ENCODE assay signal across 41 cellular contexts in the genomic region with DNA sequence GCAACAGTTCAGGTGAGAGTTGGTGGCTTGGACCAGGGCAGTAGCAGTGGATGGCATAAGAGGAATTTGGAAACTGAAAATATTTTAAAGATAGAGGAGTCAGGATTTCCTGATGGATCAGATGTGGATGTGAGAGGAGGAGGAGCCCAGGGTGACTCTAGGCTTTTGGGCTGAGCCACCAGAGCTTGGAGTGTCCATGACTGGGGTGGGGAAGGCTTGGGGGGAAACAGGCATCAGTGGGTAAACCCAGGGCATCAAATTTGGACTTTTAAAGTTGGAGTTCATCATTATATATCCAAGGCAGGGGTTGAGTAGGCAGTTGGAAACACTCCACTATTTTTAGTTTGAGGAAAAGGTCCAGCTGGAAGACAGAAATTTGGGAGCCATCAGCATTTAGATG. TPM values are rescaled to one million over a fixed set of nuclear protein-coding genes. Genes with fewer than 3 reads are reported as not detected.
"Had no signal": no experiment of that assay in that cellular context is flagged by ENCODE, and none has a peak within 500 bp of the region (broad histone marks: within the 10 kb centered on the region; RNA-seq: fewer than 3 reads in every experiment).

No MANE protein-coding gene starts in this region.

- ATAC-seq: activated naive CD4-positive, alpha-beta T cell treated with anti-CD3 and anti-CD28 coated beads, Interleukin-2, amount 50 U/mL, for 72 hours; activated naive CD8-positive, alpha-beta T cell treated with anti-CD3 and anti-CD28 coated beads, Interleukin-2, amount 50 U/mL, for 24 hours; activated T-cell treated with anti-CD3 and anti-CD28 coated beads, Interleukin-2, amount 50 U/mL, for 4 hours; activated T-cell treated with anti-CD3 and anti-CD28 coated beads, Interleukin-2, amount 50 U/mL, for 72 hours; activated T-helper 17 cell treated with anti-CD3 and anti-CD28 coated beads, Interleukin-2, amount 50 U/mL, for 72 hours; body of pancreas had no signal

- H3K27me3 ChIP-seq: adrenal gland, ascending aorta, body of pancreas, brain microvascular endothelial cell had no signal

- H3K27ac ChIP-seq: adrenal gland, ascending aorta, body of pancreas, brain microvascular endothelial cell, breast epithelium, cardiac muscle cell had no signal

- H3K4me3 ChIP-seq: adrenal gland, ascending aorta, body of pancreas, breast epithelium, cardiac muscle cell had no signal

- H3K27ac Mint-ChIP-seq: activated naive CD4-positive, alpha-beta T cell treated with anti-CD3 and anti-CD28 coated beads for 36 hours; activated naive CD4-positive, alpha-beta T cell treated with anti-CD3 and anti-CD28 coated beads, Interleukin-2, amount 10 ng/mL, durations not matched to agents 7 days and 5 days; activated naive CD4-positive, alpha-beta T cell treated with anti-CD3 and anti-CD28 coated beads, Interleukin-2, amount 50 U/mL, for 24 hours; activated naive CD4-positive, alpha-beta T cell treated with anti-CD3 and anti-CD28 coated beads, Interleukin-2, amount 50 U/mL, for 72 hours; activated naive CD8-positive, alpha-beta T cell; activated naive CD8-positive, alpha-beta T cell treated with anti-CD3 and anti-CD28 coated beads for 36 hours; activated naive CD8-positive, alpha-beta T cell treated with anti-CD3 and anti-CD28 coated beads, Interleukin-2, amount 10 ng/mL, durations not matched to agents 7 days and 5 days; activated naive CD8-positive, alpha-beta T cell treated with anti-CD3 and anti-CD28 coated beads, Interleukin-2, amount 50 U/mL, for 24 hours; activated T-cell treated with anti-CD3 and anti-CD28 coated beads, Interleukin-2, amount 50 U/mL, for 24 hours; activated T-cell treated with anti-CD3 and anti-CD28 coated beads, Interleukin-2, amount 50 U/mL, for 72 hours; activated T-helper 1 cell treated with anti-CD3 and anti-CD28 coated beads, Interleukin-12 subunit alpha, Interleukin-12 subunit beta, Interleukin-2, Interleukin-4 antibody, amounts not matched to agents 30 ng/mL and 10 ng/mL and 1 ng/mL, durations not matched to agents 14 hours and 24 hours and 36 hours; activated T-helper 17 cell treated with anti-CD3 and anti-CD28 coated beads, Interleukin-2, amount 50 U/mL, for 72 hours; activated T-helper 2 cell treated with anti-CD3 and anti-CD28 coated beads, Interferon-gamma antibody, Interleukin-2, Interleukin-4, amounts not matched to agents 10 μg/mL and 5 μg/mL and 100 μg/mL, durations not matched to agents 14 hours and 24 hours and 36 hours; brain had no signal

- DNase-seq: activated effector memory CD4-positive, alpha-beta T cell treated with anti-CD3 and anti-CD28 coated beads, Interleukin-2, amount 50 U/mL, for 16 hours; activated effector memory CD4-positive, alpha-beta T cell treated with Interleukin-2 at 50 U/mL for 16 hours; activated gamma-delta T cell; activated gamma-delta T cell treated with Interleukin-2 at 50 U/mL for 16 hours; activated naive CD4-positive, alpha-beta T cell; activated naive CD4-positive, alpha-beta T cell treated with anti-CD3 and anti-CD28 coated beads for 36 hours; activated naive CD4-positive, alpha-beta T cell treated with anti-CD3 and anti-CD28 coated beads, Interleukin-2, amount 10 ng/mL, durations not matched to agents 7 days and 5 days; activated naive CD4-positive, alpha-beta T cell treated with anti-CD3 and anti-CD28 coated beads, Interleukin-2, amount 50 U/mL, for 16 hours; activated naive CD4-positive, alpha-beta T cell treated with Interleukin-2 at 50 U/mL for 16 hours; activated naive CD8-positive, alpha-beta T cell treated with anti-CD3 and anti-CD28 coated beads for 36 hours; activated naive CD8-positive, alpha-beta T cell treated with anti-CD3 and anti-CD28 coated beads, Interleukin-2, amount 10 ng/mL, durations not matched to agents 7 days and 5 days; activated naive CD8-positive, alpha-beta T cell treated with anti-CD3 and anti-CD28 coated beads, Interleukin-2, amount 50 U/mL, for 24 hours; activated T-cell treated with anti-CD3 and anti-CD28 coated beads for 4 hours; activated T-cell treated with anti-CD3 and anti-CD28 coated beads, Interleukin-2, amount 50 U/mL, for 1 hour; activated T-cell treated with anti-CD3 and anti-CD28 coated beads, Interleukin-2, amount 50 U/mL, for 24 hours; activated T-cell treated with anti-CD3 and anti-CD28 coated beads, Interleukin-2, amount 50 U/mL, for 4 hours; activated T-cell treated with anti-CD3 and anti-CD28 coated beads, Interleukin-2, amount 50 U/mL, for 48 hours; activated T-cell treated with anti-CD3 and anti-CD28 coated beads, Interleukin-2, amount 50 U/mL, for 72 hours; adrenal gland; amniotic stem cell; amygdala; anterior cingulate cortex; aorta; body of pancreas; brain microvascular endothelial cell; caudate nucleus; central memory CD4-positive, alpha-beta T cell; cerebellar nuclear complex had no signal

- H3K4me1 ChIP-seq: adrenal gland, ascending aorta, body of pancreas, breast epithelium had no signal

- H3K9me3 Mint-ChIP-seq: activated naive CD4-positive, alpha-beta T cell treated with anti-CD3 and anti-CD28 coated beads for 36 hours; activated naive CD4-positive, alpha-beta T cell treated with anti-CD3 and anti-CD28 coated beads, Interleukin-2, amount 10 ng/mL, durations not matched to agents 7 days and 5 days; activated naive CD4-positive, alpha-beta T cell treated with anti-CD3 and anti-CD28 coated beads, Interleukin-2, amount 50 U/mL, for 24 hours; activated naive CD4-positive, alpha-beta T cell treated with anti-CD3 and anti-CD28 coated beads, Interleukin-2, amount 50 U/mL, for 72 hours; activated naive CD8-positive, alpha-beta T cell treated with anti-CD3 and anti-CD28 coated beads for 36 hours; activated naive CD8-positive, alpha-beta T cell treated with anti-CD3 and anti-CD28 coated beads, Interleukin-2, amount 10 ng/mL, durations not matched to agents 7 days and 5 days; activated naive CD8-positive, alpha-beta T cell treated with anti-CD3 and anti-CD28 coated beads, Interleukin-2, amount 50 U/mL, for 24 hours; activated T-cell treated with anti-CD3 and anti-CD28 coated beads, Interleukin-2, amount 50 U/mL, for 24 hours; activated T-cell treated with anti-CD3 and anti-CD28 coated beads, Interleukin-2, amount 50 U/mL, for 4 hours; activated T-cell treated with anti-CD3 and anti-CD28 coated beads, Interleukin-2, amount 50 U/mL, for 72 hours; activated T-helper 1 cell treated with anti-CD3 and anti-CD28 coated beads, Interleukin-12 subunit alpha, Interleukin-12 subunit beta, Interleukin-2, Interleukin-4 antibody, amounts not matched to agents 30 ng/mL and 10 ng/mL and 1 ng/mL, durations not matched to agents 14 hours and 24 hours and 36 hours; activated T-helper 17 cell treated with anti-CD3 and anti-CD28 coated beads, Interleukin-2, amount 50 U/mL, for 72 hours; activated T-helper 2 cell treated with anti-CD3 and anti-CD28 coated beads, Interferon-gamma antibody, Interleukin-2, Interleukin-4, amounts not matched to agents 10 μg/mL and 5 μg/mL and 100 μg/mL, durations not matched to agents 14 hours and 24 hours and 36 hours; central memory CD8-positive, alpha-beta T cell had no signal

- H3K36me3 Mint-ChIP-seq: activated naive CD4-positive, alpha-beta T cell treated with anti-CD3 and anti-CD28 coated beads, Interleukin-2, amount 10 ng/mL, durations not matched to agents 7 days and 5 days; activated naive CD4-positive, alpha-beta T cell treated with anti-CD3 and anti-CD28 coated beads, Interleukin-2, amount 50 U/mL, for 24 hours; activated naive CD4-positive, alpha-beta T cell treated with anti-CD3 and anti-CD28 coated beads, Interleukin-2, amount 50 U/mL, for 72 hours; activated naive CD8-positive, alpha-beta T cell; activated naive CD8-positive, alpha-beta T cell treated with anti-CD3 and anti-CD28 coated beads for 36 hours; activated naive CD8-positive, alpha-beta T cell treated with anti-CD3 and anti-CD28 coated beads, Interleukin-2, amount 10 ng/mL, durations not matched to agents 7 days and 5 days; brain had no signal

- H3K9me3 ChIP-seq: adrenal gland, ascending aorta, body of pancreas, breast epithelium had no signal

- H3K4me3 Mint-ChIP-seq: activated naive CD4-positive, alpha-beta T cell treated with anti-CD3 and anti-CD28 coated beads for 36 hours; activated naive CD4-positive, alpha-beta T cell treated with anti-CD3 and anti-CD28 coated beads, Interleukin-2, amount 10 ng/mL, durations not matched to agents 7 days and 5 days; activated naive CD4-positive, alpha-beta T cell treated with anti-CD3 and anti-CD28 coated beads, Interleukin-2, amount 50 U/mL, for 24 hours; activated naive CD8-positive, alpha-beta T cell; activated naive CD8-positive, alpha-beta T cell treated with anti-CD3 and anti-CD28 coated beads for 36 hours; activated naive CD8-positive, alpha-beta T cell treated with anti-CD3 and anti-CD28 coated beads, Interleukin-2, amount 10 ng/mL, durations not matched to agents 7 days and 5 days; activated naive CD8-positive, alpha-beta T cell treated with anti-CD3 and anti-CD28 coated beads, Interleukin-2, amount 50 U/mL, for 24 hours; activated T-cell treated with anti-CD3 and anti-CD28 coated beads, Interleukin-2, amount 50 U/mL, for 24 hours; activated T-cell treated with anti-CD3 and anti-CD28 coated beads, Interleukin-2, amount 50 U/mL, for 4 hours; activated T-cell treated with anti-CD3 and anti-CD28 coated beads, Interleukin-2, amount 50 U/mL, for 72 hours; activated T-helper 1 cell treated with anti-CD3 and anti-CD28 coated beads, Interleukin-12 subunit alpha, Interleukin-12 subunit beta, Interleukin-2, Interleukin-4 antibody, amounts not matched to agents 30 ng/mL and 10 ng/mL and 1 ng/mL, durations not matched to agents 14 hours and 24 hours and 36 hours; activated T-helper 17 cell treated with anti-CD3 and anti-CD28 coated beads, Interleukin-2, amount 50 U/mL, for 72 hours; brain; central memory CD8-positive, alpha-beta T cell had no signal

- H3K36me3 ChIP-seq: adrenal gland, ascending aorta, brain microvascular endothelial cell, breast epithelium, cardiac muscle cell had no signal

- H3K4me1 Mint-ChIP-seq: activated naive CD4-positive, alpha-beta T cell treated with anti-CD3 and anti-CD28 coated beads, Interleukin-2, amount 10 ng/mL, durations not matched to agents 7 days and 5 days; activated naive CD4-positive, alpha-beta T cell treated with anti-CD3 and anti-CD28 coated beads, Interleukin-2, amount 50 U/mL, for 24 hours; activated naive CD8-positive, alpha-beta T cell treated with anti-CD3 and anti-CD28 coated beads for 36 hours; activated naive CD8-positive, alpha-beta T cell treated with anti-CD3 and anti-CD28 coated beads, Interleukin-2, amount 10 ng/mL, durations not matched to agents 7 days and 5 days; activated naive CD8-positive, alpha-beta T cell treated with anti-CD3 and anti-CD28 coated beads, Interleukin-2, amount 50 U/mL, for 24 hours; activated T-helper 17 cell treated with anti-CD3 and anti-CD28 coated beads, Interleukin-2, amount 50 U/mL, for 72 hours; brain; central memory CD8-positive, alpha-beta T cell had no signal

RNA-seq across cellular contexts. Expression of a gene that starts 27.3 kb away (rescaled TPM):
- total RNA-seq: activated naive CD4-positive, alpha-beta T cell treated with anti-CD3 and anti-CD28 coated beads for 36 hours; activated naive CD4-positive, alpha-beta T cell treated with anti-CD3 and anti-CD28 coated beads, Interleukin-2, amount 50 U/mL, for 72 hours; activated naive CD8-positive, alpha-beta T cell treated with anti-CD3 and anti-CD28 coated beads for 36 hours; activated naive CD8-positive, alpha-beta T cell treated with anti-CD3 and anti-CD28 coated beads, Interleukin-2, amount 10 ng/mL, durations not matched to agents 7 days and 5 days; activated T-cell treated with anti-CD3 and anti-CD28 coated beads, Interleukin-2, amount 50 U/mL, for 4 hours; activated T-cell treated with anti-CD3 and anti-CD28 coated beads, Interleukin-2, amount 50 U/mL, for 72 hours; activated T-helper 1 cell treated with anti-CD3 and anti-CD28 coated beads, Interleukin-12 subunit alpha, Interleukin-12 subunit beta, Interleukin-2, Interleukin-4 antibody, amounts not matched to agents 30 ng/mL and 10 ng/mL and 1 ng/mL, durations not matched to agents 14 hours and 24 hours and 36 hours; activated T-helper 17 cell treated with anti-CD3 and anti-CD28 coated beads, Interleukin-2, amount 50 U/mL, for 72 hours; activated T-helper 2 cell treated with anti-CD3 and anti-CD28 coated beads, Interferon-gamma antibody, Interleukin-2, Interleukin-4, amounts not matched to agents 10 μg/mL and 5 μg/mL and 100 μg/mL, durations not matched to agents 14 hours and 24 hours and 36 hours; adrenal gland; aorta; ascending aorta; astrocyte; body of pancreas; breast epithelium; bronchial epithelial cell; cardiac muscle cell had no signal
